In the genomic region with DNA sequence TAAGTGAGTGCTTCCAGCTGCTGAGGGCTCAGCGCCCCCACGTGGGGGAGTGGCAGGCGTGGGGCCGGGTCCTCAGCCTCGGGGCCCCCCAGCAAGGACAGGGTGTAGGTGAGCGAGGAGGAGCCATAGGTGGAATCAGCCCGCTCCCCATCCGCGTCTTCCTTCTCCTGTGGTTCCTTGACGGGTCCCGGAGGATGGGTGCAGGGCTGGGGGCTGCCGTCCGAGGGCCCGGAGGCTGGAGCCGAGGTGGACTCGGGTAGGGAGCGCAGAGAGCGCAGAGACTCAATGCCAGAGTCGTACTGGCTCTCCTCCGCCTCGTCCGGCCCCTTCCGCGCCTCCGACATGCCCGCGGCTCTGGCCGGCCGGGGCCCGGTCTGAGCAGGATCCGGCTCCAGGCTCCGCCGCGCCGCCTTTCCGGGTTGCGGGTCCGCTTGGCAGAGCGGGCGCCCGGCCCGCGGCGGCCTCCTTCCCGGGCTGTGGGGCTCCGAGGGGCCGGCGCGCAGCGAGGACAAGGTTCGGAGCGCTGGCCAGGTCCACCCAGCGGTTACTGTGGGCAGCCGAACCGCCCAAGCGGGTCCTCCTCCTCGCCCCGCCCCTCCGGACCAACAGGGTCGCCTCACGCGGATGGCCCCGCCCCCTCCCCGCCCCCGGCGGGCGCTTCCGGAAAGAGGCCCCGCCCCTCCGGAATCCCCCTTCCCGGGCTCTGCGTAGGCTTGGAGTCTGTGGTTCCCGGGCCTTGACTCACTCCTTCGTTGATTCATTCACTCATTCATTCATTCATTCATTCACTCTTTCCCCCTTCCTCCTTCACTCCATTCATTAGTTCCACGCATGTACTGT, we compare ENCODE assay signal across 8 cellular contexts. TPM values are rescaled to one million over a fixed set of nuclear protein-coding genes. Genes with fewer than 3 reads are reported as not detected.
DNase-seq lines count a peak whose midpoint lies in the region; ATAC-seq and TF ChIP-seq lines count a peak whose summit lies in the region.

A gene with protein sequence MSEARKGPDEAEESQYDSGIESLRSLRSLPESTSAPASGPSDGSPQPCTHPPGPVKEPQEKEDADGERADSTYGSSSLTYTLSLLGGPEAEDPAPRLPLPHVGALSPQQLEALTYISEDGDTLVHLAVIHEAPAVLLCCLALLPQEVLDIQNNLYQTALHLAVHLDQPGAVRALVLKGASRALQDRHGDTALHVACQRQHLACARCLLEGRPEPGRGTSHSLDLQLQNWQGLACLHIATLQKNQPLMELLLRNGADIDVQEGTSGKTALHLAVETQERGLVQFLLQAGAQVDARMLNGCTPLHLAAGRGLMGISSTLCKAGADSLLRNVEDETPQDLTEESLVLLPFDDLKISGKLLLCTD (minus strand): TSS at position 549 of the 840 bp plus-strand sequence. CDS start 205 bp downstream, at position 344.

- peak within 1 kb of the TSS; percentile 96 for H3K14ac ChIP-seq in IMR-90 (replicated peaks; ENCODE audit: low read depth, low read length)

- H3K27ac ChIP-seq in IMR-90 (ENCODE audit: insufficient read depth, low read length) (peak within 1 kb of the TSS; percentile 75), mucosa of rectum (ENCODE audit: low read depth in 2 of 2, low read length in 2 of 2) (peak within 1 kb of the TSS; percentile 46 to 79)

- H3K9me3 ChIP-seq in IMR-90 (ENCODE audit: control insufficient read depth, insufficient read depth, low read length) (no peaks in the 10 kb centered on the region), mucosa of rectum (ENCODE audit: control insufficient read depth in 2 of 2, low read length in 2 of 2) (no peaks in the 10 kb centered on the region)

- CTCF ChIA-PET in IMR-90 (lab: Yijun Ruan, JAX), result interaction anchor here (1.6 kb wide), 1 partner anchor 48 kb away, joined by 4 read pairs; the partner anchor contains the start of gene AARS2

- H2AK9ac ChIP-seq in IMR-90 (replicated peaks; ENCODE audit: low read depth, low read length, poor library complexity), result peak within 1 kb of the TSS; percentile 98

- intact Hi-C loops in IMR-90 (cut with micrococcal nuclease), result no loop called here

- peaks cover 14% of the 10 kb centered on the region for H3K9me1 ChIP-seq in IMR-90 (ENCODE audit: insufficient read depth, low read length)

- H2AFZ ChIP-seq in IMR-90 (replicated peaks; ENCODE audit: low read length, poor library complexity), result peak within 1 kb of the TSS; percentile 91

- peak within 1 kb of the TSS in 1 of 2 experiments; percentile 73; a peak in 1 of 4 replicates for H4K8ac ChIP-seq in IMR-90 (ENCODE audit: low read depth in 2 of 2, low read length in 2 of 2)

- no peak within 1 kb of the TSS for H3K18ac ChIP-seq in IMR-90 (ENCODE audit: low read depth, low read length)

- no peak within 1 kb of the TSS for H2BK15ac ChIP-seq in IMR-90 (ENCODE audit: low read depth, low read length)

- DNase-seq in COLO668 (lab: John Stamatoyannopoulos, UW; ENCODE audit: unreplicated experiment), result peak; percentile 87
- peak; percentile 94 for DNase-seq in IMR-90
- peak; percentile 78 for DNase-seq in OCI-M2 (lab: John Stamatoyannopoulos, UW; ENCODE audit: unreplicated experiment)
- DNase-seq in activated T-cell treated with anti-CD3 and anti-CD28 coated beads for 48 hours (ENCODE audit: low read depth), result peak; percentile 97
- DNase-seq in epithelial cell of proximal tubule (ENCODE audit: low read depth), result peak; percentile 72
- peak; percentile 99 for DNase-seq in stimulated activated CD8-positive, alpha-beta memory T cell treated with anti-CD3 and anti-CD28 coated beads, Interleukin-4, amount 100 ng/mL, for 48 hours

- peak within 1 kb of the TSS; percentile 82 for H3K9ac ChIP-seq in IMR-90 (ENCODE audit: low read depth, low read length)
- H3K9ac ChIP-seq in mucosa of rectum (ENCODE audit: low read depth in 1 of 2, low read length in 2 of 2), result peak within 1 kb of the TSS; percentile 81 to 88

- peak within 1 kb of the TSS; percentile 90 for H3K4me3 ChIP-seq in IMR-90 (ENCODE audit: insufficient read depth, low read depth, low read length)
- H3K4me3 ChIP-seq in epithelial cell of proximal tubule (ENCODE audit: low read depth, low read length), result peak within 1 kb of the TSS; percentile 93
- H3K4me3 ChIP-seq in mucosa of rectum (ENCODE audit: low read length in 2 of 2), result peak within 1 kb of the TSS; percentile 80 to 87

- H4K5ac ChIP-seq in IMR-90 (ENCODE audit: low read depth, low read length), result no peak within 1 kb of the TSS

- peak within 1 kb of the TSS; percentile 99 for H3K4me2 ChIP-seq in IMR-90 (ENCODE audit: low read depth, low read length)

- peak within 1 kb of the TSS; percentile 41 for H2BK5ac ChIP-seq in IMR-90 (ENCODE audit: low read depth, low read length, poor library complexity, severe bottlenecking)

- POLR2A ChIA-PET in IMR-90 (lab: Charles Lee; ENCODE audit: unreplicated experiment), result no interaction called here

- 0 to 100% methylated on average over 1 to 44 of the region's 75 CpGs for WGBS in IMR-90 (ENCODE audit: extremely low coverage in 2 of 2, insufficient read length in 1 of 2), 2 experiments

- peaks cover 9% of the 10 kb centered on the region for H4K20me1 ChIP-seq in IMR-90 (ENCODE audit: insufficient read depth, low read length)

- no peak within 1 kb of the TSS for H2BK20ac ChIP-seq in IMR-90 (ENCODE audit: low read depth, low read length)

- peak within 1 kb of the TSS; percentile 88 for H3K23ac ChIP-seq in IMR-90 (ENCODE audit: low read depth, low read length)

- TF ChIP-seq CTCF in IMR-90 (conservative IDR thresholded peaks at IDR 0.05; ENCODE audit: low read depth, low read length) (peak; percentile 33), epithelial cell of proximal tubule (conservative IDR thresholded peaks at IDR 0.05; ENCODE audit: low read depth, low read length) (peak; percentile 33)

- dilution Hi-C loops in IMR-90 (cut with HindIII; ENCODE audit: low sequenced_read_pairs, unreplicated experiment), result no loop called here

- peak within 1 kb of the TSS; percentile 84 for H2AK5ac ChIP-seq in IMR-90 (ENCODE audit: low read depth, low read length)

- peaks cover 20% of the 10 kb centered on the region for H3K27me3 ChIP-seq in IMR-90 (ENCODE audit: control insufficient read depth, insufficient read depth, low read length)
- H3K27me3 ChIP-seq in mucosa of rectum (ENCODE audit: control insufficient read depth in 2 of 2, insufficient read depth in 2 of 2, low read length in 2 of 2), result peaks cover 19 to 20% of the 10 kb centered on the region in 2 donors

- peak within 1 kb of the TSS; percentile 56; the same call in 1 of the 2 replicates for H4K91ac ChIP-seq in IMR-90 (ENCODE audit: insufficient read depth, low read depth, low read length)

- in situ Hi-C loops in IMR-90 (cut with MboI; ENCODE audit: low sequenced_read_pairs), result no loop called here

- H3K56ac ChIP-seq in IMR-90 (ENCODE audit: extremely low read depth, insufficient read depth, low read length), result peak within 1 kb of the TSS; percentile 14; the same call in 1 of the 2 replicates

- no peak for TF ChIP-seq RAD21 in IMR-90 (IDR thresholded peaks at IDR 0.05; ENCODE audit: low read length)

- peaks cover 2% of the 10 kb centered on the region; the same call in 1 of the 2 replicates for H3K36me3 ChIP-seq in IMR-90 (ENCODE audit: control insufficient read depth, insufficient read depth, low read length)
- peaks cover 5 to 6% of the 10 kb centered on the region in 2 donors for H3K36me3 ChIP-seq in mucosa of rectum (ENCODE audit: control insufficient read depth in 2 of 2, insufficient read depth in 2 of 2, low read length in 2 of 2)

- peak; percentile 98 for TF ChIP-seq POLR2A in IMR-90 (IDR thresholded peaks at IDR 0.05; ENCODE audit: low read depth, low read length)

- no TSS peak for BruUV-seq in IMR-90 (replicated peaks; lab: Mats Ljungman, UMichigan)

- peaks cover 22% of the 10 kb centered on the region for H3K4me1 ChIP-seq in IMR-90 (ENCODE audit: control insufficient read depth, insufficient read depth, low read length)
- H3K4me1 ChIP-seq in mucosa of rectum (ENCODE audit: control insufficient read depth in 2 of 2, insufficient read depth in 2 of 2, low read length in 2 of 2), result peaks cover 25 to 32% of the 10 kb centered on the region in 2 donors

- ATAC-seq in GM21381 (IDR thresholded peaks at IDR 0.05; ENCODE audit: unreplicated experiment) (peak; percentile 42), IMR-90 (ENCODE audit: low read depth) (peak; percentile 95)

- H3K79me1 ChIP-seq in IMR-90 (ENCODE audit: low read depth in 1 of 2, low read length in 2 of 2), result peaks cover 24 to 37% of the 10 kb centered on the region in 2 experiments

- peak within 1 kb of the TSS; percentile 50; the same call in 1 of the 2 replicates for H3K4ac ChIP-seq in IMR-90 (ENCODE audit: low read depth, low read length)

- no peak within 1 kb of the TSS for H2BK120ac ChIP-seq in IMR-90 (ENCODE audit: low read depth, low read length)

TF ChIP-seq in IMR-90, 13 proteins besides CTCF, POLR2A, EP300 and RAD21 (continues in another document):
- TF ChIP-seq FOS (IDR thresholded peaks at IDR 0.05; ENCODE audit: low read depth, low read length) (peak; percentile 57; the same call in 1 of the 2 replicates), RCOR1 (IDR thresholded peaks at IDR 0.05; ENCODE audit: insufficient replicate concordance, low read length) (no peak), MAZ (IDR thresholded peaks at IDR 0.05; ENCODE audit: borderline replicate concordance, low read depth, low read length) (peak; percentile 89; the same call in 1 of the 2 replicates), CHD1 (IDR thresholded peaks at IDR 0.05; ENCODE audit: low read depth, low read length) (0 out of 2 replicates have a peak, but pooled peaks have one; percentile 39), RFX5 (IDR thresholded peaks at IDR 0.05; ENCODE audit: low read depth, low read length) (no peak), ELK1 (IDR thresholded peaks at IDR 0.05; ENCODE audit: borderline replicate concordance, low read depth, low read length) (no peak), CEBPB (IDR thresholded peaks at IDR 0.05; ENCODE audit: low read depth, low read length) (no peak), MXI1 (IDR thresholded peaks at IDR 0.05; ENCODE audit: borderline replicate concordance, low read depth, low read length) (peak; percentile 82; the same call in 1 of the 2 replicates), SMC3 (IDR thresholded peaks at IDR 0.05; ENCODE audit: low read depth, low read length) (no peak), MAFK (IDR thresholded peaks at IDR 0.05; ENCODE audit: low read depth, low read length) (no peak)

RNA-seq across cellular contexts. Expression of the gene that starts here (rescaled TPM):
- total RNA-seq in IMR-90 (2012; rRNA removed) (7.5 and 7.9 TPM in 2 replicates), epithelial cell of proximal tubule (61.6 and 131 TPM in 2 replicates)
- 13.0 and 16.7 TPM in 2 replicates for polyA plus RNA-seq in IMR-90 (2012; rRNA removed)
- polyA plus RNA-seq in IMR-90 (2012; cell fraction: cytosol; rRNA removed), result 17.6 and 22.6 TPM in 2 replicates
- 14.5 and 23.0 TPM in 2 replicates for polyA plus RNA-seq in IMR-90 (2012; cell fraction: nucleus; rRNA removed; ENCODE audit: low replicate concordance)

Comparison
In these comparisons a context has a peak if more than half of its experiments do, and no peak if none do; other contexts are left out.
1. Peak in every context shown above with its lines: DNase-seq, ATAC-seq, H3K4me3 ChIP-seq and H3K27ac ChIP-seq.